19 cellular contexts compared by ENCODE assay signal in the genomic region with DNA sequence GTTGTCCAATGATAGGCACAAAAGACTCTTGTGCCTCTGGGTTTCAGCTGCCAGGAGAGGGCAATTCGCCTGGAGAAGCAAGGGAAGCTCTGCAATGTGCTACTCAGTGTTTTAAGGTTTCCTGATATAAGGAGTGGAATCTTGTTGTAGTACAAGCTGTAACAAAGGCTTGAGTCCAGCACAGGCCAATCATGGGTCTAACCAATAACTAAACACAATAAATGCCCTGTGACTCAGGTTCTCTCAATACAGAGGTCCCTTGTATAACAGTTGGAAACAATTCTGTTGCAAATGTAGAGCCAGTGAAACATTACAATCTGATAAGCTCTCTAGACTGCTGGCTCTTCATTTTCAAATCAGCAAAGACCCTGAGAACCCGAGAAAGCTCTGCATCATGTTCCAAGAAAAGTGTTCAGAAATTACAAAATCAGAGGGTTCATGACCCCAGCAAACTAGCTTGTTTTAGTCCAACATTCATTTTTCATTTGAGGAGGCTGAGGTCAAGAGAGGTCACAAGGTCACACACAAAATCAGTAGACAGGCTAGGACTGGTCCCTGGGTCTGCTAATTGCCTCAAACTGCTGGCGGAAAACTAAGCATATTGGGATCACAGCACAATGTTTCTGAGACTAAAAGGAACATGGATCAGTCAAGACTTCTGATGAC. TPM values are rescaled to one million over a fixed set of nuclear protein-coding genes. Genes with fewer than 3 reads are reported as not detected.
DNase-seq lines count a peak whose midpoint lies in the region; ATAC-seq and TF ChIP-seq lines count a peak whose summit lies in the region.
"Had no signal": no experiment of that assay in that cellular context is flagged by ENCODE, and none has a peak within 500 bp of the region (broad histone marks: within the 10 kb centered on the region; RNA-seq: fewer than 3 reads in every experiment).

No MANE protein-coding gene starts in this region.

- intact Hi-C loops in PC-3 (cut with micrococcal nuclease) = no loop called here
- intact Hi-C loops in left colon (cut with DNase I, micrococcal nuclease) = no loop called here

- H3K9ac ChIP-seq in BLaER1 treated with 17β-estradiol and CSF1 and Interleukin-3, amounts not matched to agents 10 nM and 100 nM = no peak overlapping the region
- no peak overlapping the region for H3K9ac ChIP-seq in PC-3 (ENCODE audit: low read length)
- H3K9ac ChIP-seq: GM23248 had no signal

- no peaks in the 10 kb centered on the region for H3K36me3 ChIP-seq in BLaER1 treated with 17β-estradiol and CSF1 and Interleukin-3, amounts not matched to agents 10 nM and 100 nM
- H3K36me3 ChIP-seq in DOHH2 (ENCODE audit: control insufficient read depth, low read length) (peaks cover 14% of the 10 kb centered on the region), PC-3 (ENCODE audit: low read depth, low read length) (no peaks in the 10 kb centered on the region)
- H3K36me3 ChIP-seq: Peyer's patch, prostate gland had no signal

- CTCF ChIA-PET in PC-3 (lab: Charles Lee) = no interaction called here

- H3K9me2 ChIP-seq in DOHH2 (replicated peaks; ENCODE audit: control insufficient read depth, low read length) = no peaks in the 10 kb centered on the region
- H3K9me2 ChIP-seq in PC-3 (replicated peaks; ENCODE audit: low read length) = no peaks in the 10 kb centered on the region

- H4K20me1 ChIP-seq in BLaER1 treated with 17β-estradiol and CSF1 and Interleukin-3, amounts not matched to agents 10 nM and 100 nM = no peaks in the 10 kb centered on the region
- H4K20me1 ChIP-seq in DOHH2 (ENCODE audit: control insufficient read depth, insufficient read depth, low read depth, low read length) = no peaks in the 10 kb centered on the region
- no peaks in the 10 kb centered on the region for H4K20me1 ChIP-seq in PC-3 (ENCODE audit: low read length)

- H3K4me2 ChIP-seq in BLaER1 treated with 17β-estradiol and CSF1 and Interleukin-3, amounts not matched to agents 10 nM and 100 nM = peak overlapping the region in 8 of 11 experiments; percentile 5 to 83 (median 72); a peak in 14 of 22 replicates
- H3K4me2 ChIP-seq in DOHH2 (ENCODE audit: low read length) (peak overlapping the region; percentile 72), PC-3 (ENCODE audit: low read length) (no peak overlapping the region)

- no peak overlapping the region for H2AFZ ChIP-seq in PC-3 (ENCODE audit: low read length)
- H2AFZ ChIP-seq: GM23248 had no signal

- no peaks in the 10 kb centered on the region for H3K79me2 ChIP-seq in DOHH2 (ENCODE audit: control insufficient read depth, low read length)
- no peaks in the 10 kb centered on the region for H3K79me2 ChIP-seq in PC-3 (ENCODE audit: low read length)

- H3K4me1 ChIP-seq in BLaER1 treated with 17β-estradiol and CSF1 and Interleukin-3, amounts not matched to agents 10 nM and 100 nM = peaks cover 0 to 67% (median 60%) of the 10 kb centered on the region in 10 experiments; a peak in 17 of 20 replicates
- peaks cover 78% of the 10 kb centered on the region for H3K4me1 ChIP-seq in DOHH2 (ENCODE audit: control insufficient read depth, low read length)
- H3K4me1 ChIP-seq in PC-3 (ENCODE audit: insufficient read depth, low read length) = no peaks in the 10 kb centered on the region

- BruUV-seq in PC-3 (replicated peaks; lab: Mats Ljungman, UMichigan) = no TSS peak

- no peak for DNase-seq in PC-3
- no peak for DNase-seq in left colon
- DNase-seq in NCI-H2196 (lab: John Stamatoyannopoulos, UW; ENCODE audit: unreplicated experiment) = no peak
- no peak for DNase-seq in stimulated activated CD4-positive, alpha-beta T cell treated with anti-CD3 and anti-CD28 coated beads, Interleukin-15, amount 100 ng/mL, for 24 hours
- no peak for DNase-seq in central memory CD4-positive, alpha-beta T cell
- DNase-seq: activated CD4-positive, alpha-beta T cell treated with anti-CD3 and anti-CD28 coated beads for 4 hours; anterior cingulate cortex; effector memory CD4-positive, alpha-beta T cell; GDM1; GM23248; head of caudate nucleus; naive B cell; NCI-H526; Peyer's patch; stimulated activated CD4-positive, alpha-beta T cell treated with anti-CD3 and anti-CD28 coated beads, Interleukin-4, amount 100 ng/mL, for 1 hour had no signal

- H3F3A ChIP-seq in DOHH2 (ENCODE audit: control insufficient read depth, insufficient read depth) (peaks cover 38% of the 10 kb centered on the region), PC-3 (ENCODE audit: low read length, unreplicated experiment) (no peaks in the 10 kb centered on the region)

- H3K9me3 ChIP-seq in BLaER1 treated with 17β-estradiol and CSF1 and Interleukin-3, amounts not matched to agents 10 nM and 100 nM (replicated peaks in 1 of 11) = no peaks in the 10 kb centered on the region
- H3K9me3 ChIP-seq in DOHH2 (ENCODE audit: control insufficient read depth, insufficient read depth, low read length) (no peaks in the 10 kb centered on the region), PC-3 (ENCODE audit: low read length) (no peaks in the 10 kb centered on the region)
- H3K9me3 ChIP-seq: Peyer's patch, prostate gland had no signal

- H3K27me3 ChIP-seq in BLaER1 treated with 17β-estradiol and CSF1 and Interleukin-3, amounts not matched to agents 10 nM and 100 nM = no peaks in the 10 kb centered on the region
- H3K27me3 ChIP-seq in DOHH2 (ENCODE audit: control insufficient read depth, low read length) (no peaks in the 10 kb centered on the region), PC-3 (ENCODE audit: low read length) (no peaks in the 10 kb centered on the region)
- H3K27me3 ChIP-seq: Peyer's patch had no signal

- H3K4me3 ChIP-seq in BLaER1 treated with 17β-estradiol and CSF1 and Interleukin-3, amounts not matched to agents 10 nM and 100 nM = no peak overlapping the region
- H3K4me3 ChIP-seq in DOHH2 (ENCODE audit: low read length) (peak overlapping the region; percentile 49), PC-3 (ENCODE audit: low read length) (no peak overlapping the region)
- H3K4me3 ChIP-seq: GM23248, Peyer's patch, prostate gland, skin epidermis had no signal

- no peak for TF ChIP-seq CTCF in DOHH2 (IDR thresholded peaks at IDR 0.05; ENCODE audit: low read depth, low read length, poor library complexity, severe bottlenecking)
- no peak for TF ChIP-seq CTCF in PC-3 (conservative IDR thresholded peaks at IDR 0.05; ENCODE audit: low read depth, low read length)

- ATAC-seq in PC-3 (peak; percentile 48; the same call in 1 of the 2 replicates), left colon (peak; percentile 87)

- POLR2A ChIA-PET in PC-3 (lab: Charles Lee; ENCODE audit: unreplicated experiment) = no interaction called here

- 0 out of 22 replicates have a peak overlapping the region, but pooled peaks of 1 of the 11 experiments have one; percentile 9 for H3K27ac ChIP-seq in BLaER1 treated with 17β-estradiol and CSF1 and Interleukin-3, amounts not matched to agents 10 nM and 100 nM
- H3K27ac ChIP-seq in DOHH2 (ENCODE audit: low read depth, low read length) (peak overlapping the region; percentile 92), PC-3 (ENCODE audit: low read length) (no peak overlapping the region)
- H3K27ac ChIP-seq: GM23248, prostate gland, skin epidermis had no signal

RNA-seq across cellular contexts. Expression of a gene that starts 59.0 kb away (rescaled TPM):
- 12.2 and 20.6 TPM in 2 replicates for total RNA-seq in PC-3 (2014; rRNA removed)
- 10 to 100 TPM; 27.3 to 27.8 TPM for total RNA-seq in left colon
